Comparison of ENCODE assay signal across 29 cellular contexts in the genomic region with DNA sequence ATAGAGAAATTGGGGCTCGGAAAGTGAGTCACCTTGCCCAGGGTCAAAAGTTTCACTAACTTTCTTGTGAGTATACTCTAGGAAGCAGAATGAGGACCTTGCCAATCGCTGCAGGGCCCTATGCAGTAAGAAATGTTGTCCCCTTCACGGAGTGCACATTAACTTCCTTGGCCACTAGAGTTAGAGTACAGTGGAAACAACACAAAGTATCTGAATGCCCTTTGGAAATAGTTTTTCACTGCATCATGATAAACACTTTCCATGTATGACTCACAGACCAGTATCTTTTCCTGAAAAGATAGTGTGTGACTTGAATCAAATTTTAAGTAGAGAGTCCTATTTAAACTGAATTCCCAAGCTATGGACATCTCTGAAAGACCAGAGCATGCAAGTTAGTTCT. TPM values are rescaled to one million over a fixed set of nuclear protein-coding genes. Genes with fewer than 3 reads are reported as not detected.
A peak's percentile ranks its signal among the peaks of the same experiment; 100 is the strongest.
DNase-seq lines count a peak whose midpoint lies in the region; ATAC-seq and TF ChIP-seq lines count a peak whose summit lies in the region.
"Had no signal": no experiment of that assay in that cellular context is flagged by ENCODE, and none has a peak within 500 bp of the region (broad histone marks: within the 10 kb centered on the region; RNA-seq: fewer than 3 reads in every experiment).

No MANE protein-coding gene starts in this region.

- H3K79me2 ChIP-seq in PC-3 (ENCODE audit: low read length), result no peaks in the 10 kb centered on the region

- peak; percentile 15 for DNase-seq in activated CD4-positive, alpha-beta T cell treated with anti-CD3 and anti-CD28 coated beads for 36 hours
- no peak for DNase-seq in activated CD4-positive, alpha-beta T cell treated with anti-CD3 and anti-CD28 coated beads, Interleukin-2, amount 10 ng/mL, durations not matched to agents 24 days and 14 days
- peak; percentile 30 for DNase-seq in PC-3
- DNase-seq in astrocyte of the spinal cord (ENCODE audit: low read depth, low spot score), result peak; percentile 2
- no peak for DNase-seq in spleen
- no peak for DNase-seq in NCI-H2107 treated with DMSO at 0.1 percent for 48 hours (lab: John Stamatoyannopoulos, UW; ENCODE audit: unreplicated experiment)
- DNase-seq: 8988T; activated CD4-positive, alpha-beta T cell treated with anti-CD3 and anti-CD28 coated beads for 48 hours; activated CD8-positive, alpha-beta memory T cell treated with anti-CD3 and anti-CD28 coated beads, Interleukin-2, amount 10 ng/mL, durations not matched to agents 7 days and 5 days; activated T-cell treated with anti-CD3 and anti-CD28 coated beads, Interleukin-2, amount 50 U/mL, for 4 hours; amygdala; C1 segment of cervical spinal cord; Caco-2; immature natural killer cell; left colon; NCI-H1105; NCI-H187 treated with DMSO at 0.1 percent for 48 hours; NCI-H2227 treated with DMSO at 0.1 percent for 48 hours; NCI-H69; Peyer's patch; SHP77 treated with DMSO at 0.1 percent for 48 hours; upper lobe of right lung had no signal

- H3K27me3 ChIP-seq in PC-3 (ENCODE audit: low read length) (no peaks in the 10 kb centered on the region), spleen (replicated peaks in 1 of 7) (peaks cover 0 to 4% (median 0%) of the 10 kb centered on the region in 7 donors)
- H3K27me3 ChIP-seq: Peyer's patch, upper lobe of right lung had no signal

- H3K36me3 ChIP-seq in PC-3 (ENCODE audit: low read depth, low read length) (no peaks in the 10 kb centered on the region), mesodermal cell (ENCODE audit: control insufficient read depth, insufficient read depth, low read length) (no peaks in the 10 kb centered on the region), spleen (no peaks in the 10 kb centered on the region)
- H3K36me3 ChIP-seq: breast epithelium, Peyer's patch, upper lobe of right lung had no signal

- ATAC-seq in activated CD4-positive, alpha-beta T cell treated with anti-CD3 and anti-CD28 coated beads for 36 hours, result no peak
- ATAC-seq in PC-3 (no peak), GM19035 (IDR thresholded peaks at IDR 0.05; ENCODE audit: unreplicated experiment) (no peak)
- ATAC-seq: activated CD8-positive, alpha-beta memory T cell treated with anti-CD3 and anti-CD28 coated beads, Interleukin-2, amount 10 ng/mL, durations not matched to agents 7 days and 5 days; activated T-cell treated with anti-CD3 and anti-CD28 coated beads, Interleukin-2, amount 50 U/mL, for 4 hours; left colon; stimulated activated memory B cell treated with anti-CD40 and anti-IgM and Interleukin-4, amounts not matched to agents 10 μg/mL and 1 μg/mL and 100 μg/mL, for 72 hours; upper lobe of right lung had no signal

- POLR2A ChIA-PET in activated CD4-positive, alpha-beta T cell treated with anti-CD3 and anti-CD28 coated beads for 36 hours (lab: Charles Lee), result interaction anchor here (0.9 kb wide), 1 partner anchor 47 kb away, joined by 15 read pairs; no protein-coding TSS in a partner anchor
- POLR2A ChIA-PET in PC-3 (lab: Charles Lee; ENCODE audit: unreplicated experiment), result no interaction called here

- 100% methylated on average over 1 of the region's 3 CpGs; no CpG with 5 or more reads in 1 of the 2 experiments for WGBS in mesodermal cell (ENCODE audit: insufficient coverage in 2 of 2), 2 experiments
- 64 to 93% (median 89%) methylated on average over 3 of the region's 3 CpGs for WGBS in spleen, 5 donors

- H3K4me1 ChIP-seq in PC-3 (ENCODE audit: insufficient read depth, low read length) (no peaks in the 10 kb centered on the region), mesodermal cell (ENCODE audit: control insufficient read depth, insufficient read depth, low read length, poor library complexity, severe bottlenecking) (no peaks in the 10 kb centered on the region), spleen (no peaks in the 10 kb centered on the region)
- H3K4me1 ChIP-seq: breast epithelium, Caco-2, Peyer's patch, upper lobe of right lung had no signal

- H3K4me2 ChIP-seq in PC-3 (ENCODE audit: low read length), result no peak overlapping the region

- intact Hi-C loops in activated CD4-positive, alpha-beta T cell treated with anti-CD3 and anti-CD28 coated beads for 36 hours (cut with DNase I, micrococcal nuclease), result no loop called here
- intact Hi-C loops in activated CD4-positive, alpha-beta T cell treated with anti-CD3 and anti-CD28 coated beads, Interleukin-2, amount 10 ng/mL, durations not matched to agents 24 days and 14 days (cut with micrococcal nuclease), result no loop called here
- intact Hi-C loops in PC-3 (cut with micrococcal nuclease), result no loop called here
- intact Hi-C loops in spleen (cut with DNase I; ENCODE audit: low total_unique reads), result no loop called here

- H3K4me3 ChIP-seq in PC-3 (ENCODE audit: low read length) (no peak overlapping the region), astrocyte of the spinal cord (ENCODE audit: low read depth, low read length) (no peak overlapping the region), mesodermal cell (ENCODE audit: extremely low read depth, insufficient read depth, low read length, poor library complexity, severe bottlenecking) (no peak overlapping the region), spleen (no peak overlapping the region)
- H3K4me3 ChIP-seq: breast epithelium, Peyer's patch, upper lobe of right lung had no signal

- no peaks in the 10 kb centered on the region for H3K9me2 ChIP-seq in PC-3 (replicated peaks; ENCODE audit: low read length)

- peaks cover 28% of the 10 kb centered on the region for H3K4me1 Mint-ChIP-seq in activated CD4-positive, alpha-beta T cell treated with anti-CD3 and anti-CD28 coated beads for 36 hours
- H3K4me1 Mint-ChIP-seq in activated CD4-positive, alpha-beta T cell treated with anti-CD3 and anti-CD28 coated beads, Interleukin-2, amount 10 ng/mL, durations not matched to agents 24 days and 14 days, result peaks cover 3% of the 10 kb centered on the region
- H3K4me1 Mint-ChIP-seq: activated CD8-positive, alpha-beta memory T cell treated with anti-CD3 and anti-CD28 coated beads, Interleukin-2, amount 10 ng/mL, durations not matched to agents 7 days and 5 days had no signal

- no TSS peak for BruUV-seq in PC-3 (replicated peaks; lab: Mats Ljungman, UMichigan)

- no peak overlapping the region for H3K27ac Mint-ChIP-seq in activated CD4-positive, alpha-beta T cell treated with anti-CD3 and anti-CD28 coated beads for 36 hours
- H3K27ac Mint-ChIP-seq in activated CD4-positive, alpha-beta T cell treated with anti-CD3 and anti-CD28 coated beads, Interleukin-2, amount 10 ng/mL, durations not matched to agents 24 days and 14 days, result no peak overlapping the region
- H3K27ac Mint-ChIP-seq: activated CD8-positive, alpha-beta memory T cell treated with anti-CD3 and anti-CD28 coated beads, Interleukin-2, amount 10 ng/mL, durations not matched to agents 7 days and 5 days; IgD-negative memory B cell; immature natural killer cell; nephron; stimulated activated memory B cell treated with anti-CD40 and anti-IgM and Interleukin-4, amounts not matched to agents 10 μg/mL and 1 μg/mL and 100 μg/mL, for 72 hours had no signal

- no peaks in the 10 kb centered on the region for H3F3A ChIP-seq in PC-3 (ENCODE audit: low read length, unreplicated experiment)

- H4K20me1 ChIP-seq in PC-3 (ENCODE audit: low read length), result no peaks in the 10 kb centered on the region

- CTCF ChIA-PET in activated CD4-positive, alpha-beta T cell treated with anti-CD3 and anti-CD28 coated beads for 36 hours (lab: Charles Lee), result no interaction called here
- CTCF ChIA-PET in PC-3 (lab: Charles Lee), result no interaction called here

- no peaks in the 10 kb centered on the region for H3K27me3 Mint-ChIP-seq in activated CD4-positive, alpha-beta T cell treated with anti-CD3 and anti-CD28 coated beads for 36 hours
- no peaks in the 10 kb centered on the region for H3K27me3 Mint-ChIP-seq in activated CD4-positive, alpha-beta T cell treated with anti-CD3 and anti-CD28 coated beads, Interleukin-2, amount 10 ng/mL, durations not matched to agents 24 days and 14 days
- H3K27me3 Mint-ChIP-seq: activated CD8-positive, alpha-beta memory T cell treated with anti-CD3 and anti-CD28 coated beads, Interleukin-2, amount 10 ng/mL, durations not matched to agents 7 days and 5 days; stimulated activated memory B cell treated with anti-CD40 and anti-IgM and Interleukin-4, amounts not matched to agents 10 μg/mL and 1 μg/mL and 100 μg/mL, for 72 hours had no signal

- TF ChIP-seq POLR2A in spleen (IDR thresholded peaks at IDR 0.05), result no peak

- no peaks in the 10 kb centered on the region for H3K9me3 ChIP-seq in PC-3 (ENCODE audit: low read length)
- H3K9me3 ChIP-seq in mesodermal cell (ENCODE audit: control insufficient read depth, low read length), result no peaks in the 10 kb centered on the region
- H3K9me3 ChIP-seq in spleen, result no peaks in the 10 kb centered on the region
- H3K9me3 ChIP-seq: breast epithelium, Caco-2, Peyer's patch, upper lobe of right lung had no signal

- no peak overlapping the region for H3K27ac ChIP-seq in PC-3 (ENCODE audit: low read length)
- H3K27ac ChIP-seq in mesodermal cell (ENCODE audit: low read depth, low read length, severe bottlenecking), result peak overlapping the region; percentile 49
- no peak overlapping the region for H3K27ac ChIP-seq in spleen
- H3K27ac ChIP-seq: breast epithelium, Peyer's patch, upper lobe of right lung, VCaP had no signal

- in situ Hi-C loops in astrocyte of the spinal cord (cut with HindIII; ENCODE audit: low sequenced_read_pairs), result no loop called here

- no peak for TF ChIP-seq CTCF in PC-3 (conservative IDR thresholded peaks at IDR 0.05; ENCODE audit: low read depth, low read length)
- no peak for TF ChIP-seq CTCF in astrocyte of the spinal cord (IDR thresholded peaks at IDR 0.05; ENCODE audit: low read depth, low read length)
- no peak for TF ChIP-seq CTCF in spleen (IDR thresholded peaks at IDR 0.05 in 8 of 11, conservative IDR thresholded peaks at IDR 0.05 in 3 of 11)

- H2AFZ ChIP-seq in PC-3 (ENCODE audit: low read length), result no peak overlapping the region

- H3K36me3 Mint-ChIP-seq in activated CD4-positive, alpha-beta T cell treated with anti-CD3 and anti-CD28 coated beads for 36 hours (ENCODE audit: low read depth), result no peaks in the 10 kb centered on the region
- H3K36me3 Mint-ChIP-seq in activated CD4-positive, alpha-beta T cell treated with anti-CD3 and anti-CD28 coated beads, Interleukin-2, amount 10 ng/mL, durations not matched to agents 24 days and 14 days (ENCODE audit: low read depth), result no peaks in the 10 kb centered on the region
- H3K36me3 Mint-ChIP-seq: activated CD8-positive, alpha-beta memory T cell treated with anti-CD3 and anti-CD28 coated beads, Interleukin-2, amount 10 ng/mL, durations not matched to agents 7 days and 5 days; IgD-negative memory B cell; immature natural killer cell; stimulated activated memory B cell treated with anti-CD40 and anti-IgM and Interleukin-4, amounts not matched to agents 10 μg/mL and 1 μg/mL and 100 μg/mL, for 72 hours had no signal

- no peak overlapping the region for H3K4me3 Mint-ChIP-seq in activated CD4-positive, alpha-beta T cell treated with anti-CD3 and anti-CD28 coated beads for 36 hours
- H3K4me3 Mint-ChIP-seq in activated CD4-positive, alpha-beta T cell treated with anti-CD3 and anti-CD28 coated beads, Interleukin-2, amount 10 ng/mL, durations not matched to agents 24 days and 14 days, result no peak overlapping the region
- H3K4me3 Mint-ChIP-seq: activated CD8-positive, alpha-beta memory T cell treated with anti-CD3 and anti-CD28 coated beads, Interleukin-2, amount 10 ng/mL, durations not matched to agents 7 days and 5 days; activated T-cell treated with anti-CD3 and anti-CD28 coated beads, Interleukin-2, amount 50 U/mL, for 4 hours; IgD-negative memory B cell; immature natural killer cell; nephron; stimulated activated memory B cell treated with anti-CD40 and anti-IgM and Interleukin-4, amounts not matched to agents 10 μg/mL and 1 μg/mL and 100 μg/mL, for 72 hours had no signal

- no peaks in the 10 kb centered on the region for H3K9me3 Mint-ChIP-seq in activated CD4-positive, alpha-beta T cell treated with anti-CD3 and anti-CD28 coated beads for 36 hours (ENCODE audit: low read depth)
- H3K9me3 Mint-ChIP-seq in activated CD4-positive, alpha-beta T cell treated with anti-CD3 and anti-CD28 coated beads, Interleukin-2, amount 10 ng/mL, durations not matched to agents 24 days and 14 days, result no peaks in the 10 kb centered on the region
- H3K9me3 Mint-ChIP-seq: activated T-cell treated with anti-CD3 and anti-CD28 coated beads, Interleukin-2, amount 50 U/mL, for 4 hours; IgD-negative memory B cell; immature natural killer cell; nephron; stimulated activated memory B cell treated with anti-CD40 and anti-IgM and Interleukin-4, amounts not matched to agents 10 μg/mL and 1 μg/mL and 100 μg/mL, for 72 hours had no signal

- H3K9ac ChIP-seq in PC-3 (ENCODE audit: low read length), result no peak overlapping the region

RNA-seq across cellular contexts. Expression of a gene that starts 45.5 kb away (rescaled TPM):
- total RNA-seq in activated CD4-positive, alpha-beta T cell treated with anti-CD3 and anti-CD28 coated beads for 36 hours, result 10 to 100 TPM; 72.7 to 93.6 TPM
- 66.0 and 72.5 TPM in 2 replicates for total RNA-seq in activated CD4-positive, alpha-beta T cell treated with anti-CD3 and anti-CD28 coated beads, Interleukin-2, amount 10 ng/mL, durations not matched to agents 24 days and 14 days
- total RNA-seq in PC-3 (2014; rRNA removed), result 47.4 and 50.7 TPM in 2 replicates
- 64.3 TPM for polyA plus RNA-seq in mesodermal cell (2013, experiment 1 of 2)
- polyA plus RNA-seq in mesodermal cell (2013, experiment 2 of 2), result 71.6 TPM
- 10 to 100 TPM; 13.4 to 21.0 (median 16.0) TPM for total RNA-seq in spleen
- 10 to 100 TPM; 18.6 to 24.4 (median 22.3) TPM for polyA plus RNA-seq in spleen

Comparison
In these comparisons a context has a peak if more than half of its experiments do, and no peak if none do; other contexts are left out.
1. DNase-seq: peak in activated CD4-positive, alpha-beta T cell treated with anti-CD3 and anti-CD28 coated beads for 36 hours (single experiment), PC-3 (single experiment) and astrocyte of the spinal cord (single experiment); none in activated CD4-positive, alpha-beta T cell treated with anti-CD3 and anti-CD28 coated beads, Interleukin-2, amount 10 ng/mL, durations not matched to agents 24 days and 14 days (single experiment), spleen (single experiment) and NCI-H2107 treated with DMSO at 0.1 percent for 48 hours (single experiment).